ENCODE assay signal across 6 cellular contexts in the genomic region with DNA sequence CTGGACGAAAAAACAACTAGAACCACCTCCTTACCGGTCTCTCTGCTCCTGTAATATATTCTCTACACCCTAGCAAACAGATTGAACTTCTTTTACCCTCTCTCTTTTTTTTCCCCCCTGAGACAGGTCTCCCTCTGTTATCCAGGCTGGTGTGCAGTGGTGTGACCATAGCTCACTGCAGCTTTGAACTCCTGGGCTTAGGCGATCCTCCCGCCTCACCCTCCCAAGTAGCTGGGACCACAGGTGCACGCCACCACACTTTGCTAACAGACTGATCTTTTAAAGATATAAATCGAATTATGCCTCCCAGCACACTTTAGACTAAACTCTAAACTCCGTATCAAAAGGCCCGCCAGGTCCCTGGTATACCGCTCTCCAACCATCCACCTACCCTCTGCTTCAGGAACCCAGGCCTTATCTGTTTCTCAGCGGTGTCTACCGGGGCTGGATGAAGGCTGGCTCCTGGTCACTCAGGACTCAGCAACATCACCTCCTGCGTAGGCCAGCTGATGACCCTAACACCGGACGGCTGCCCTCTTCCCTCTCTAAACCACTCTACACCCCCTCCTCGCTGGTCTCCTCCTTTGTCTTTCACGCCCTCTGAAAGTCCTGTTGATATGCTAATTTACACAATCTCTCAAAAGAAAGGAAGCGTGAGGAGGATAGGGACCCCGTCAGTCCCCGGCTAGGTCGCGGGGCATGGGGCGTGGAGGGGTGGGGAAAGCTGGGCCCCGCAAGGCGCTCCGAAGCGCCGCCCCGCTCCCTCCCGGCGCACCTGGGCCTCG.
DNase-seq lines count a peak whose midpoint lies in the region; ATAC-seq, FAIRE-seq and TF ChIP-seq lines count a peak whose summit lies in the region.

No MANE protein-coding gene starts in this region.

- DNase-seq in GM19239 (ENCODE audit: insufficient read length, low spot score) (no peak), iPS-NIHi7 (ENCODE audit: extremely low spot score) (peak; percentile 75), putamen (ENCODE audit: low spot score) (no peak)
- no peak for DNase-seq in stimulated activated CD4-positive, alpha-beta T cell treated with anti-CD3 and anti-CD28 coated beads, Interleukin-1b, Interleukin-23, amount 100 ng/mL, for 48 hours

- TF ChIP-seq POLR2A in GM18505 (IDR thresholded peaks at IDR 0.05; ENCODE audit: borderline replicate concordance, extremely low read depth, insufficient read depth, insufficient read length): no peak

- FAIRE-seq in GM19239 (lab: Jason Lieb, UNC): peak; percentile 49

- peak; percentile 21 for ATAC-seq in SK-N-SH treated with all-trans-retinoic acid at 6 μM for 48 hours
- ATAC-seq in GM18505 (IDR thresholded peaks at IDR 0.05; ENCODE audit: unreplicated experiment): no peak

TF ChIP-seq in SK-N-SH treated with all-trans-retinoic acid at 6 μM for 48 hours, 23 proteins besides CTCF, POLR2A, EP300 and RAD21:
- TF ChIP-seq, protein P1, sequence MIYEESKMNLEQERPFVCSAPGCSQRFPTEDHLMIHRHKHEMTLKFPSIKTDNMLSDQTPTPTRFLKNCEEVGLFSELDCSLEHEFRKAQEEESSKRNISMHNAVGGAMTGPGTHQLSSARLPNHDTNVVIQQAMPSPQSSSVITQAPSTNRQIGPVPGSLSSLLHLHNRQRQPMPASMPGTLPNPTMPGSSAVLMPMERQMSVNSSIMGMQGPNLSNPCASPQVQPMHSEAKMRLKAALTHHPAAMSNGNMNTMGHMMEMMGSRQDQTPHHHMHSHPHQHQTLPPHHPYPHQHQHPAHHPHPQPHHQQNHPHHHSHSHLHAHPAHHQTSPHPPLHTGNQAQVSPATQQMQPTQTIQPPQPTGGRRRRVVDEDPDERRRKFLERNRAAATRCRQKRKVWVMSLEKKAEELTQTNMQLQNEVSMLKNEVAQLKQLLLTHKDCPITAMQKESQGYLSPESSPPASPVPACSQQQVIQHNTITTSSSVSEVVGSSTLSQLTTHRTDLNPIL (CRISPR knock-in tag; IDR thresholded peaks at IDR 0.05; ENCODE audit: low read depth): no peak
- TF ChIP-seq ARNTL (CRISPR knock-in tag; IDR thresholded peaks at IDR 0.05; ENCODE audit: borderline replicate concordance, low read depth) (no peak), CSDC2 (CRISPR knock-in tag; IDR thresholded peaks at IDR 0.05) (no peak), TOX (CRISPR knock-in tag; IDR thresholded peaks at IDR 0.05; ENCODE audit: borderline replicate concordance) (no peak), RARB (CRISPR knock-in tag; IDR thresholded peaks at IDR 0.05) (no peak), BACH2 (CRISPR knock-in tag; IDR thresholded peaks at IDR 0.05; ENCODE audit: borderline replicate concordance) (no peak), GLIS3 (CRISPR knock-in tag; IDR thresholded peaks at IDR 0.05) (no peak), PPARA (CRISPR knock-in tag; IDR thresholded peaks at IDR 0.05; ENCODE audit: borderline replicate concordance) (no peak), SNAI2 (CRISPR knock-in tag; IDR thresholded peaks at IDR 0.05) (no peak)
- TF ChIP-seq, protein P2, sequence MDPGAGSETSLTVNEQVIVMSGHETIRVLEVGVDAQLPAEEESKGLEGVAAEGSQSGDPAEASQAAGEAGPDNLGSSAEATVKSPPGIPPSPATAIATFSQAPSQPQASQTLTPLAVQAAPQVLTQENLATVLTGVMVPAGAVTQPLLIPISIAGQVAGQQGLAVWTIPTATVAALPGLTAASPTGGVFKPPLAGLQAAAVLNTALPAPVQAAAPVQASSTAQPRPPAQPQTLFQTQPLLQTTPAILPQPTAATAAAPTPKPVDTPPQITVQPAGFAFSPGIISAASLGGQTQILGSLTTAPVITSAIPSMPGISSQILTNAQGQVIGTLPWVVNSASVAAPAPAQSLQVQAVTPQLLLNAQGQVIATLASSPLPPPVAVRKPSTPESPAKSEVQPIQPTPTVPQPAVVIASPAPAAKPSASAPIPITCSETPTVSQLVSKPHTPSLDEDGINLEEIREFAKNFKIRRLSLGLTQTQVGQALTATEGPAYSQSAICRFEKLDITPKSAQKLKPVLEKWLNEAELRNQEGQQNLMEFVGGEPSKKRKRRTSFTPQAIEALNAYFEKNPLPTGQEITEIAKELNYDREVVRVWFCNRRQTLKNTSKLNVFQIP (CRISPR knock-in tag; IDR thresholded peaks at IDR 0.05; ENCODE audit: borderline replicate concordance, low read depth): no peak
- TF ChIP-seq, protein P3, sequence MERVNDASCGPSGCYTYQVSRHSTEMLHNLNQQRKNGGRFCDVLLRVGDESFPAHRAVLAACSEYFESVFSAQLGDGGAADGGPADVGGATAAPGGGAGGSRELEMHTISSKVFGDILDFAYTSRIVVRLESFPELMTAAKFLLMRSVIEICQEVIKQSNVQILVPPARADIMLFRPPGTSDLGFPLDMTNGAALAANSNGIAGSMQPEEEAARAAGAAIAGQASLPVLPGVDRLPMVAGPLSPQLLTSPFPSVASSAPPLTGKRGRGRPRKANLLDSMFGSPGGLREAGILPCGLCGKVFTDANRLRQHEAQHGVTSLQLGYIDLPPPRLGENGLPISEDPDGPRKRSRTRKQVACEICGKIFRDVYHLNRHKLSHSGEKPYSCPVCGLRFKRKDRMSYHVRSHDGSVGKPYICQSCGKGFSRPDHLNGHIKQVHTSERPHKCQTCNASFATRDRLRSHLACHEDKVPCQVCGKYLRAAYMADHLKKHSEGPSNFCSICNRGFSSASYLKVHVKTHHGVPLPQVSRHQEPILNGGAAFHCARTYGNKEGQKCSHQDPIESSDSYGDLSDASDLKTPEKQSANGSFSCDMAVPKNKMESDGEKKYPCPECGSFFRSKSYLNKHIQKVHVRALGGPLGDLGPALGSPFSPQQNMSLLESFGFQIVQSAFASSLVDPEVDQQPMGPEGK (CRISPR knock-in tag; IDR thresholded peaks at IDR 0.05; ENCODE audit: borderline replicate concordance): no peak
- TF ChIP-seq, protein P4, sequence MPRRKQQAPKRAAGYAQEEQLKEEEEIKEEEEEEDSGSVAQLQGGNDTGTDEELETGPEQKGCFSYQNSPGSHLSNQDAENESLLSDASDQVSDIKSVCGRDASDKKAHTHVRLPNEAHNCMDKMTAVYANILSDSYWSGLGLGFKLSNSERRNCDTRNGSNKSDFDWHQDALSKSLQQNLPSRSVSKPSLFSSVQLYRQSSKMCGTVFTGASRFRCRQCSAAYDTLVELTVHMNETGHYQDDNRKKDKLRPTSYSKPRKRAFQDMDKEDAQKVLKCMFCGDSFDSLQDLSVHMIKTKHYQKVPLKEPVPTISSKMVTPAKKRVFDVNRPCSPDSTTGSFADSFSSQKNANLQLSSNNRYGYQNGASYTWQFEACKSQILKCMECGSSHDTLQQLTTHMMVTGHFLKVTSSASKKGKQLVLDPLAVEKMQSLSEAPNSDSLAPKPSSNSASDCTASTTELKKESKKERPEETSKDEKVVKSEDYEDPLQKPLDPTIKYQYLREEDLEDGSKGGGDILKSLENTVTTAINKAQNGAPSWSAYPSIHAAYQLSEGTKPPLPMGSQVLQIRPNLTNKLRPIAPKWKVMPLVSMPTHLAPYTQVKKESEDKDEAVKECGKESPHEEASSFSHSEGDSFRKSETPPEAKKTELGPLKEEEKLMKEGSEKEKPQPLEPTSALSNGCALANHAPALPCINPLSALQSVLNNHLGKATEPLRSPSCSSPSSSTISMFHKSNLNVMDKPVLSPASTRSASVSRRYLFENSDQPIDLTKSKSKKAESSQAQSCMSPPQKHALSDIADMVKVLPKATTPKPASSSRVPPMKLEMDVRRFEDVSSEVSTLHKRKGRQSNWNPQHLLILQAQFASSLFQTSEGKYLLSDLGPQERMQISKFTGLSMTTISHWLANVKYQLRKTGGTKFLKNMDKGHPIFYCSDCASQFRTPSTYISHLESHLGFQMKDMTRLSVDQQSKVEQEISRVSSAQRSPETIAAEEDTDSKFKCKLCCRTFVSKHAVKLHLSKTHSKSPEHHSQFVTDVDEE (CRISPR knock-in tag; IDR thresholded peaks at IDR 0.05): no peak
